In the genomic region with DNA sequence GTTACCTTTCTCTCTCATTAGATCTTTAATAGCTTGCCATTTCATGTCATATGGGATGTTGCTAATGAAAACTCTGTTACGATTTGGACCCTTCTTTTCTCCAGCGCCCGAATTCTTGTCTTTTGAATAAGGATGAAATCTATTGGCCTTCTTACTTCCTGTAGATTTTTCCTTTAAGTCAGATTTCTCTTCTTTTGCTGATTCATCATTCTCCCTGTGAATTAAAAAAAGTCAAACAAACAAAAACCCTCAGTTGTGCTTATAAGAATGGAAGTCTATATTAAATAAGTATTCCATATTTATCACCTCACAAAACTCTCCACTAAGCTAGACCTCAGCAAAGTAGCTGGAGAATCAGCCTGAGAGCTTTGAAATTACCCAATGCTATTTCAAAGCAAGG, we compare ENCODE assay signal across 41 cellular contexts. TPM values are rescaled to one million over a fixed set of nuclear protein-coding genes. Genes with fewer than 3 reads are reported as not detected.
"Had no signal": no experiment of that assay in that cellular context is flagged by ENCODE, and none has a peak within 500 bp of the region (broad histone marks: within the 10 kb centered on the region; RNA-seq: fewer than 3 reads in every experiment).

No MANE protein-coding gene starts in this region.

- H3K27me3 Mint-ChIP-seq: activated B cell treated with CpG ODN at 0.5 μM for 24 hours; activated CD4-positive, alpha-beta memory T cell treated with anti-CD3 and anti-CD28 coated beads, Interleukin-2, amount 10 ng/mL, durations not matched to agents 7 days and 5 days; activated CD8-positive, alpha-beta memory T cell treated with anti-CD3 and anti-CD28 coated beads, Interleukin-2, amount 10 ng/mL, durations not matched to agents 7 days and 5 days; activated naive CD8-positive, alpha-beta T cell treated with anti-CD3 and anti-CD28 coated beads for 36 hours; activated T-helper 17 cell treated with anti-CD3 and anti-CD28 coated beads, Interleukin-2, amount 50 U/mL, for 72 hours; central memory CD8-positive, alpha-beta T cell had no signal

- ATAC-seq: activated CD8-positive, alpha-beta memory T cell treated with anti-CD3 and anti-CD28 coated beads, Interleukin-2, amount 10 ng/mL, durations not matched to agents 7 days and 5 days; activated T-cell treated with anti-CD3 and anti-CD28 coated beads, Interleukin-2, amount 50 U/mL, for 72 hours; activated T-helper 17 cell treated with anti-CD3 and anti-CD28 coated beads, Interleukin-2, amount 50 U/mL, for 72 hours; PC-3 had no signal

- H3K9me3 ChIP-seq: ascending aorta, Peyer's patch had no signal

- DNase-seq: activated B cell treated with CpG ODN at 0.5 μM for 24 hours; activated CD4-positive, alpha-beta memory T cell treated with anti-CD3 and anti-CD28 coated beads, Interleukin-2, amount 10 ng/mL, durations not matched to agents 7 days and 5 days; activated CD4-positive, alpha-beta T cell treated with anti-CD3 and anti-CD28 coated beads for 4 hours; activated CD4-positive, CD25-positive, alpha-beta regulatory T cell treated with anti-CD3 and anti-CD28 coated beads, Interleukin-2, amount 50 U/mL, for 72 hours; activated CD8-positive, alpha-beta memory T cell treated with anti-CD3 and anti-CD28 coated beads for 24 hours; activated CD8-positive, alpha-beta memory T cell treated with anti-CD3 and anti-CD28 coated beads, Interleukin-2, amount 10 ng/mL, durations not matched to agents 7 days and 5 days; activated CD8-positive, alpha-beta memory T cell treated with anti-CD3 and anti-CD28 coated beads, Interleukin-2, amount 50 U/mL, for 48 hours; activated effector memory CD4-positive, alpha-beta T cell treated with anti-CD3 and anti-CD28 coated beads, Interleukin-2, amount 50 U/mL, for 16 hours; activated naive CD4-positive, alpha-beta T cell; activated naive CD4-positive, alpha-beta T cell treated with anti-CD3 and anti-CD28 coated beads, Interleukin-2, amount 50 U/mL, for 16 hours; activated naive CD8-positive, alpha-beta T cell treated with anti-CD3 and anti-CD28 coated beads for 36 hours; activated T-cell treated with anti-CD3 and anti-CD28 coated beads, Interleukin-2, amount 50 U/mL, for 72 hours; amygdala; NCI-H1092 treated with DMSO at 0.1 percent for 48 hours; NCI-H1417; NCI-H146; NCI-H187; NCI-H2029 treated with DMSO at 0.1 percent for 48 hours; NCI-H2107; NCI-H2171; NCI-H510A; NCI-H526; NCI-H748 treated with DMSO at 0.1 percent for 48 hours; NK-92 treated with Interleukin-12 subunit alpha and Interleukin-12 subunit beta, amount 100 ng/mL, for 24 hours; PC-3; Peyer's patch; RPMI8226; SHP77 treated with DMSO at 0.1 percent for 48 hours; SW 1271; T-helper 1 cell; T-helper 2 cell; T-helper 9 cell had no signal

- H3K36me3 ChIP-seq: Peyer's patch had no signal

- H3K27ac Mint-ChIP-seq: activated B cell treated with CpG ODN at 0.5 μM for 24 hours; activated CD4-positive, alpha-beta memory T cell treated with anti-CD3 and anti-CD28 coated beads, Interleukin-2, amount 10 ng/mL, durations not matched to agents 7 days and 5 days; activated CD8-positive, alpha-beta memory T cell treated with anti-CD3 and anti-CD28 coated beads, Interleukin-2, amount 10 ng/mL, durations not matched to agents 7 days and 5 days; activated naive CD8-positive, alpha-beta T cell treated with anti-CD3 and anti-CD28 coated beads for 36 hours; activated T-cell treated with anti-CD3 and anti-CD28 coated beads, Interleukin-2, amount 50 U/mL, for 72 hours; activated T-helper 17 cell treated with anti-CD3 and anti-CD28 coated beads, Interleukin-2, amount 50 U/mL, for 72 hours had no signal

- H3K9me3 Mint-ChIP-seq: activated B cell treated with CpG ODN at 0.5 μM for 24 hours; central memory CD8-positive, alpha-beta T cell had no signal

- H3K27ac ChIP-seq: ascending aorta, cardiac muscle cell, Peyer's patch, VCaP had no signal

- H3K4me3 ChIP-seq: ascending aorta, cardiac muscle cell, Peyer's patch had no signal

- H3K27me3 ChIP-seq: ascending aorta, cardiac muscle cell, Peyer's patch had no signal

- H3K4me3 Mint-ChIP-seq: activated B cell treated with CpG ODN at 0.5 μM for 24 hours; activated CD4-positive, alpha-beta memory T cell treated with anti-CD3 and anti-CD28 coated beads, Interleukin-2, amount 10 ng/mL, durations not matched to agents 7 days and 5 days; activated CD8-positive, alpha-beta memory T cell treated with anti-CD3 and anti-CD28 coated beads, Interleukin-2, amount 10 ng/mL, durations not matched to agents 7 days and 5 days; activated naive CD8-positive, alpha-beta T cell treated with anti-CD3 and anti-CD28 coated beads for 36 hours; activated T-cell treated with anti-CD3 and anti-CD28 coated beads, Interleukin-2, amount 50 U/mL, for 72 hours; activated T-helper 17 cell treated with anti-CD3 and anti-CD28 coated beads, Interleukin-2, amount 50 U/mL, for 72 hours; central memory CD8-positive, alpha-beta T cell had no signal

- H3K4me1 ChIP-seq: Peyer's patch had no signal

- H3K4me1 Mint-ChIP-seq: activated B cell treated with CpG ODN at 0.5 μM for 24 hours; activated CD4-positive, alpha-beta memory T cell treated with anti-CD3 and anti-CD28 coated beads, Interleukin-2, amount 10 ng/mL, durations not matched to agents 7 days and 5 days; activated CD8-positive, alpha-beta memory T cell treated with anti-CD3 and anti-CD28 coated beads, Interleukin-2, amount 10 ng/mL, durations not matched to agents 7 days and 5 days; activated naive CD8-positive, alpha-beta T cell treated with anti-CD3 and anti-CD28 coated beads for 36 hours; activated T-helper 17 cell treated with anti-CD3 and anti-CD28 coated beads, Interleukin-2, amount 50 U/mL, for 72 hours; central memory CD8-positive, alpha-beta T cell had no signal

RNA-seq across cellular contexts. Expression of gene CTXN2, which starts 22.8 kb away (rescaled TPM):
- total RNA-seq: activated B cell treated with CpG ODN at 0.5 μM for 24 hours; activated CD4-positive, alpha-beta memory T cell treated with anti-CD3 and anti-CD28 coated beads, Interleukin-2, amount 10 ng/mL, durations not matched to agents 7 days and 5 days; activated CD8-positive, alpha-beta memory T cell treated with anti-CD3 and anti-CD28 coated beads, Interleukin-2, amount 10 ng/mL, durations not matched to agents 7 days and 5 days; activated naive CD8-positive, alpha-beta T cell treated with anti-CD3 and anti-CD28 coated beads for 36 hours; activated T-cell treated with anti-CD3 and anti-CD28 coated beads, Interleukin-2, amount 50 U/mL, for 72 hours; ascending aorta; cardiac muscle cell; chondrocyte; PC-3; Peyer's patch; SK-MEL-5 had no signal

RNA-seq across cellular contexts. Expression of gene SLC12A1, which starts 37.5 kb away (rescaled TPM):
- total RNA-seq: activated B cell treated with CpG ODN at 0.5 μM for 24 hours; activated CD4-positive, alpha-beta memory T cell treated with anti-CD3 and anti-CD28 coated beads, Interleukin-2, amount 10 ng/mL, durations not matched to agents 7 days and 5 days; activated CD8-positive, alpha-beta memory T cell treated with anti-CD3 and anti-CD28 coated beads, Interleukin-2, amount 10 ng/mL, durations not matched to agents 7 days and 5 days; activated naive CD8-positive, alpha-beta T cell treated with anti-CD3 and anti-CD28 coated beads for 36 hours; activated T-cell treated with anti-CD3 and anti-CD28 coated beads, Interleukin-2, amount 50 U/mL, for 72 hours; activated T-helper 17 cell treated with anti-CD3 and anti-CD28 coated beads, Interleukin-2, amount 50 U/mL, for 72 hours; ascending aorta; cardiac muscle cell; chondrocyte; PC-3; Peyer's patch had no signal
- polyA plus RNA-seq: adipose tissue, cardiac muscle cell had no signal

RNA-seq across cellular contexts. Expression of gene SLC24A5, which starts 47.8 kb away (rescaled TPM):
- total RNA-seq: activated B cell treated with CpG ODN at 0.5 μM for 24 hours; activated CD4-positive, alpha-beta memory T cell treated with anti-CD3 and anti-CD28 coated beads, Interleukin-2, amount 10 ng/mL, durations not matched to agents 7 days and 5 days; activated CD8-positive, alpha-beta memory T cell treated with anti-CD3 and anti-CD28 coated beads, Interleukin-2, amount 10 ng/mL, durations not matched to agents 7 days and 5 days; activated naive CD8-positive, alpha-beta T cell treated with anti-CD3 and anti-CD28 coated beads for 36 hours; activated T-cell treated with anti-CD3 and anti-CD28 coated beads, Interleukin-2, amount 50 U/mL, for 72 hours; activated T-helper 17 cell treated with anti-CD3 and anti-CD28 coated beads, Interleukin-2, amount 50 U/mL, for 72 hours; ascending aorta; cardiac muscle cell; chondrocyte; M059J; PC-3; Peyer's patch had no signal
- polyA plus RNA-seq: adipose tissue, cardiac muscle cell had no signal
